Comparison of ENCODE assay signal across 1 cellular context in the genomic region with DNA sequence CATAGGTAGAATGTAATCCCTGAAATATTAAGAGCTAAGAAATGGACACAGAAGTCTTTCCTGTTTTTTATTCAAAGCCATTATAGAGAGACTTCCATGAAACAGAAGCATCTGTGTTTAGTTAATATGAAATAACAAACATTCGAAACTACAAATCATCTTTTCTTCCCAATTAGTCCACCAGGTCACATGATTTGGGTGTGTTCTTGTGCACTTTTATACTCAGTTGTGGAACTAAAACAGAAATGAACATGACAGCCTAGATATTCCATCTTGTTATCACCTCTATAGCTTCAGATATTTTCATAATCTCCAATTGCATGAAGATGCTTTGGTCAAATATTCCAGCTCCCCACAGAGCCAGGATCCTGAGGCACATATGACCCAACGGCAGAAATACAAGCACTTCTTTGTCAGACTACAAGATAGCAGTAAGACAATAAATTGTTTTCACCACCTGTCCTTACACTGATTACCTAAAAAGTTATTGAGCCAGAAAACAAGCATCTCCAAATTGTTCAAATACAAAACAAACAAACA.
TF ChIP-seq lines count a peak whose summit lies in the region.

No MANE protein-coding gene starts in this region.

TF ChIP-seq in GM23338, 12 proteins besides CTCF, POLR2A, EP300 and RAD21 (continued from another document):
- TF ChIP-seq, protein P1, sequence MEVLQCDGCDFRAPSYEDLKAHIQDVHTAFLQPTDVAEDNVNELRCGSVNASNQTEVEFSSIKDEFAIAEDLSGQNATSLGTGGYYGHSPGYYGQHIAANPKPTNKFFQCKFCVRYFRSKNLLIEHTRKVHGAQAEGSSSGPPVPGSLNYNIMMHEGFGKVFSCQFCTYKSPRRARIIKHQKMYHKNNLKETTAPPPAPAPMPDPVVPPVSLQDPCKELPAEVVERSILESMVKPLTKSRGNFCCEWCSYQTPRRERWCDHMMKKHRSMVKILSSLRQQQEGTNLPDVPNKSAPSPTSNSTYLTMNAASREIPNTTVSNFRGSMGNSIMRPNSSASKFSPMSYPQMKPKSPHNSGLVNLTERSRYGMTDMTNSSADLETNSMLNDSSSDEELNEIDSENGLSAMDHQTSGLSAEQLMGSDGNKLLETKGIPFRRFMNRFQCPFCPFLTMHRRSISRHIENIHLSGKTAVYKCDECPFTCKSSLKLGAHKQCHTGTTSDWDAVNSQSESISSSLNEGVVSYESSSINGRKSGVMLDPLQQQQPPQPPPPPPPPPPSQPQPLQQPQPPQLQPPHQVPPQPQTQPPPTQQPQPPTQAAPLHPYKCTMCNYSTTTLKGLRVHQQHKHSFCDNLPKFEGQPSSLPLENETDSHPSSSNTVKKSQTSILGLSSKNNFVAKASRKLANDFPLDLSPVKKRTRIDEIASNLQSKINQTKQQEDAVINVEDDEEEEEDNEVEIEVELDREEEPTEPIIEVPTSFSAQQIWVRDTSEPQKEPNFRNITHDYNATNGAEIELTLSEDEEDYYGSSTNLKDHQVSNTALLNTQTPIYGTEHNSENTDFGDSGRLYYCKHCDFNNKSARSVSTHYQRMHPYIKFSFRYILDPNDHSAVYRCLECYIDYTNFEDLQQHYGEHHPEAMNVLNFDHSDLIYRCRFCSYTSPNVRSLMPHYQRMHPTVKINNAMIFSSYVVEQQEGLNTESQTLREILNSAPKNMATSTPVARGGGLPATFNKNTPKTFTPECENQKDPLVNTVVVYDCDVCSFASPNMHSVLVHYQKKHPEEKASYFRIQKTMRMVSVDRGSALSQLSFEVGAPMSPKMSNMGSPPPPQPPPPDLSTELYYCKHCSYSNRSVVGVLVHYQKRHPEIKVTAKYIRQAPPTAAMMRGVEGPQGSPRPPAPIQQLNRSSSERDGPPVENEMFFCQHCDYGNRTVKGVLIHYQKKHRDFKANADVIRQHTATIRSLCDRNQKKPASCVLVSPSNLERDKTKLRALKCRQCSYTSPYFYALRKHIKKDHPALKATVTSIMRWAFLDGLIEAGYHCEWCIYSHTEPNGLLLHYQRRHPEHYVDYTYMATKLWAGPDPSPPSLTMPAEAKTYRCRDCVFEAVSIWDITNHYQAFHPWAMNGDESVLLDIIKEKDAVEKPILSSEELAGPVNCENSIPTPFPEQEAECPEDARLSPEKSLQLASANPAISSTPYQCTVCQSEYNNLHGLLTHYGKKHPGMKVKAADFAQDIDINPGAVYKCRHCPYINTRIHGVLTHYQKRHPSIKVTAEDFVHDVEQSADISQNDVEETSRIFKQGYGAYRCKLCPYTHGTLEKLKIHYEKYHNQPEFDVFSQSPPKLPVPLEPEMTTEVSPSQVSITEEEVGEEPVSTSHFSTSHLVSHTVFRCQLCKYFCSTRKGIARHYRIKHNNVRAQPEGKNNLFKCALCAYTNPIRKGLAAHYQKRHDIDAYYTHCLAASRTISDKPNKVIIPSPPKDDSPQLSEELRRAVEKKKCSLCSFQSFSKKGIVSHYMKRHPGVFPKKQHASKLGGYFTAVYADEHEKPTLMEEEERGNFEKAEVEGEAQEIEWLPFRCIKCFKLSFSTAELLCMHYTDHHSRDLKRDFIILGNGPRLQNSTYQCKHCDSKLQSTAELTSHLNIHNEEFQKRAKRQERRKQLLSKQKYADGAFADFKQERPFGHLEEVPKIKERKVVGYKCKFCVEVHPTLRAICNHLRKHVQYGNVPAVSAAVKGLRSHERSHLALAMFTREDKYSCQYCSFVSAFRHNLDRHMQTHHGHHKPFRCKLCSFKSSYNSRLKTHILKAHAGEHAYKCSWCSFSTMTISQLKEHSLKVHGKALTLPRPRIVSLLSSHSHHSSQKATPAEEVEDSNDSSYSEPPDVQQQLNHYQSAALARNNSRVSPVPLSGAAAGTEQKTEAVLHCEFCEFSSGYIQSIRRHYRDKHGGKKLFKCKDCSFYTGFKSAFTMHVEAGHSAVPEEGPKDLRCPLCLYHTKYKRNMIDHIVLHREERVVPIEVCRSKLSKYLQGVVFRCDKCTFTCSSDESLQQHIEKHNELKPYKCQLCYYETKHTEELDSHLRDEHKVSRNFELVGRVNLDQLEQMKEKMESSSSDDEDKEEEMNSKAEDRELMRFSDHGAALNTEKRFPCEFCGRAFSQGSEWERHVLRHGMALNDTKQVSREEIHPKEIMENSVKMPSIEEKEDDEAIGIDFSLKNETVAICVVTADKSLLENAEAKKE (CRISPR knock-in tag; IDR thresholded peaks at IDR 0.05): no peak
- TF ChIP-seq, protein P2, sequence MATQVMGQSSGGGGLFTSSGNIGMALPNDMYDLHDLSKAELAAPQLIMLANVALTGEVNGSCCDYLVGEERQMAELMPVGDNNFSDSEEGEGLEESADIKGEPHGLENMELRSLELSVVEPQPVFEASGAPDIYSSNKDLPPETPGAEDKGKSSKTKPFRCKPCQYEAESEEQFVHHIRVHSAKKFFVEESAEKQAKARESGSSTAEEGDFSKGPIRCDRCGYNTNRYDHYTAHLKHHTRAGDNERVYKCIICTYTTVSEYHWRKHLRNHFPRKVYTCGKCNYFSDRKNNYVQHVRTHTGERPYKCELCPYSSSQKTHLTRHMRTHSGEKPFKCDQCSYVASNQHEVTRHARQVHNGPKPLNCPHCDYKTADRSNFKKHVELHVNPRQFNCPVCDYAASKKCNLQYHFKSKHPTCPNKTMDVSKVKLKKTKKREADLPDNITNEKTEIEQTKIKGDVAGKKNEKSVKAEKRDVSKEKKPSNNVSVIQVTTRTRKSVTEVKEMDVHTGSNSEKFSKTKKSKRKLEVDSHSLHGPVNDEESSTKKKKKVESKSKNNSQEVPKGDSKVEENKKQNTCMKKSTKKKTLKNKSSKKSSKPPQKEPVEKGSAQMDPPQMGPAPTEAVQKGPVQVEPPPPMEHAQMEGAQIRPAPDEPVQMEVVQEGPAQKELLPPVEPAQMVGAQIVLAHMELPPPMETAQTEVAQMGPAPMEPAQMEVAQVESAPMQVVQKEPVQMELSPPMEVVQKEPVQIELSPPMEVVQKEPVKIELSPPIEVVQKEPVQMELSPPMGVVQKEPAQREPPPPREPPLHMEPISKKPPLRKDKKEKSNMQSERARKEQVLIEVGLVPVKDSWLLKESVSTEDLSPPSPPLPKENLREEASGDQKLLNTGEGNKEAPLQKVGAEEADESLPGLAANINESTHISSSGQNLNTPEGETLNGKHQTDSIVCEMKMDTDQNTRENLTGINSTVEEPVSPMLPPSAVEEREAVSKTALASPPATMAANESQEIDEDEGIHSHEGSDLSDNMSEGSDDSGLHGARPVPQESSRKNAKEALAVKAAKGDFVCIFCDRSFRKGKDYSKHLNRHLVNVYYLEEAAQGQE (IDR thresholded peaks at IDR 0.05; ENCODE audit: unreplicated experiment): no peak
- no peak for TF ChIP-seq EZH2phosphoT487 (IDR thresholded peaks at IDR 0.05; ENCODE audit: unreplicated experiment)
- TF ChIP-seq ZNF114 (CRISPR knock-in tag; IDR thresholded peaks at IDR 0.05): no peak
- no peak for TF ChIP-seq CREB1 (CRISPR knock-in tag; IDR thresholded peaks at IDR 0.05; ENCODE audit: low read depth)
- TF ChIP-seq, protein P3, sequence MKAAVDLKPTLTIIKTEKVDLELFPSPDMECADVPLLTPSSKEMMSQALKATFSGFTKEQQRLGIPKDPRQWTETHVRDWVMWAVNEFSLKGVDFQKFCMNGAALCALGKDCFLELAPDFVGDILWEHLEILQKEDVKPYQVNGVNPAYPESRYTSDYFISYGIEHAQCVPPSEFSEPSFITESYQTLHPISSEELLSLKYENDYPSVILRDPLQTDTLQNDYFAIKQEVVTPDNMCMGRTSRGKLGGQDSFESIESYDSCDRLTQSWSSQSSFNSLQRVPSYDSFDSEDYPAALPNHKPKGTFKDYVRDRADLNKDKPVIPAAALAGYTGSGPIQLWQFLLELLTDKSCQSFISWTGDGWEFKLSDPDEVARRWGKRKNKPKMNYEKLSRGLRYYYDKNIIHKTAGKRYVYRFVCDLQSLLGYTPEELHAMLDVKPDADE (IDR thresholded peaks at IDR 0.05): no peak
- no peak for TF ChIP-seq POLR2AphosphoS5 (IDR thresholded peaks at IDR 0.05; ENCODE audit: low read depth)
TF ChIP-seq in GM23338: peak in this region for 0.
